8 cellular contexts compared by ENCODE assay signal in the genomic region with DNA sequence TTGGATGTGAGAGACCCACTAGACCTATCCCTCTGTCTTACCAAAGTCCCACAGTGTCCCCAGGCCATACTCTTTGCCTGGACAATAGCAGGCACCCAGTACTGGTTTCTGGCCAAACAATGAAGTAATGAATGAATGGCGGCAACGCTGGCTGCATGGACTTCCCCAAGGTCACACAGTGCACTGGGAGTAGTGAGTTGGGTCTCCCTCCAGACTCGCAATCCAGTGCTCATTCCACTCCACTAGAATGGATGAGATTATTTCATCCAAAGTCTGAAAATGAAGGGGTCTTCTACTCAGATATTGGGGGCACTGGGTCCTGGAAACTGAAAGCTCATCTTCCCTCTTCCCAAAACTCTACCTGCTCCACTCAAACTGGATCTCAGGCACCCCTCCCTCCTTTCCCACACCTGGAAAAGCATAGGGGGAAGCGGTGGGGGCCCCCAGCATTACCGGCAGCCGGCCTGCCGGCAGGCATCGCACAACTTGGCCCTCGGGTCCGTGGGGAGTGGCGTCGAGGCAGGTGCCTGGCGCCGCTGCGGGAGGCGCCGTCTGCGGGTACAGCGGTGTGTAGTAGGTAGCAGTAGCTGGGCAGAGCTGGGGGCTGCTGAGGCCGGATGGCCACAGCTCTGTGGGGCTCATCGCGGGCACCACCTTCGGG. TPM values are rescaled to one million over a fixed set of nuclear protein-coding genes. Genes with fewer than 3 reads are reported as not detected.
A peak's percentile ranks its signal among the peaks of the same experiment; 100 is the strongest.
DNase-seq lines count a peak whose midpoint lies in the region; ATAC-seq and TF ChIP-seq lines count a peak whose summit lies in the region.

No MANE protein-coding gene starts in this region.

- H3K4me3 Mint-ChIP-seq in osteocyte (ENCODE audit: unreplicated experiment), result peak overlapping the region; percentile 47

- peaks cover 12% of the 10 kb centered on the region for H3K4me1 ChIP-seq in NT2/D1 (ENCODE audit: insufficient read depth, insufficient read length)
- peaks cover 76 to 81% of the 10 kb centered on the region in 2 donors for H3K4me1 ChIP-seq in duodenal mucosa (ENCODE audit: control insufficient read depth in 1 of 2, insufficient read depth in 2 of 2, low read length in 2 of 2)
- H3K4me1 ChIP-seq in foreskin keratinocyte, result peaks cover 3% of the 10 kb centered on the region

- TF ChIP-seq CTCF in osteocyte (IDR thresholded peaks at IDR 0.05), result no peak
- TF ChIP-seq CTCF in foreskin keratinocyte (conservative IDR thresholded peaks at IDR 0.05), result no peak

- peaks cover 45% of the 10 kb centered on the region for H3K4me1 Mint-ChIP-seq in osteocyte (ENCODE audit: unreplicated experiment)

- H3K9me3 ChIP-seq in NT2/D1 (ENCODE audit: insufficient read depth, low read length) (no peaks in the 10 kb centered on the region), duodenal mucosa (ENCODE audit: control insufficient read depth in 1 of 2, low read length in 2 of 2) (no peaks in the 10 kb centered on the region)

- H3K27me3 ChIP-seq in NT2/D1 (ENCODE audit: insufficient read depth, insufficient read length), result peaks cover 19% of the 10 kb centered on the region
- H3K27me3 ChIP-seq in duodenal mucosa (ENCODE audit: control insufficient read depth in 1 of 2, insufficient read depth in 2 of 2, low read length in 2 of 2), result no peaks in the 10 kb centered on the region
- peaks cover 19% of the 10 kb centered on the region for H3K27me3 ChIP-seq in foreskin keratinocyte

- no peaks in the 10 kb centered on the region for H3K27me3 Mint-ChIP-seq in osteocyte (ENCODE audit: unreplicated experiment)

- H3K27ac ChIP-seq in duodenal mucosa (ENCODE audit: low read depth, low read length) (peak overlapping the region; percentile 46), foreskin keratinocyte (no peak overlapping the region)

- H3K27ac Mint-ChIP-seq in osteocyte (ENCODE audit: unreplicated experiment), result no peak overlapping the region

- H3K9ac ChIP-seq in NT2/D1 (ENCODE audit: insufficient read length, low read depth) (peak overlapping the region; percentile 86), duodenal mucosa (ENCODE audit: low read depth in 1 of 2, low read length in 2 of 2) (peak overlapping the region; percentile 58 to 75)

- ATAC-seq in GM18505 (IDR thresholded peaks at IDR 0.05; ENCODE audit: unreplicated experiment) (no peak), foreskin keratinocyte (no peak), GM21619 (IDR thresholded peaks at IDR 0.05; ENCODE audit: unreplicated experiment) (no peak)

- peak; percentile 63 for DNase-seq in NCI-H345 (lab: John Stamatoyannopoulos, UW)
- no peak for DNase-seq in NCI-H345 treated with DMSO at 0.1 percent for 48 hours (lab: John Stamatoyannopoulos, UW; ENCODE audit: unreplicated experiment)
- DNase-seq in NT2/D1 (ENCODE audit: low read depth, low spot score), result no peak
- no peak for DNase-seq in osteocyte (ENCODE audit: extremely low spot score, unreplicated experiment)
- DNase-seq in foreskin keratinocyte, result no peak

- H3K36me3 ChIP-seq in NT2/D1 (ENCODE audit: insufficient read depth, insufficient read length, low read length) (no peaks in the 10 kb centered on the region), duodenal mucosa (ENCODE audit: control insufficient read depth in 1 of 2, insufficient read depth in 2 of 2, low read length in 2 of 2) (no peaks in the 10 kb centered on the region)

- no peaks in the 10 kb centered on the region for H3K9me3 Mint-ChIP-seq in osteocyte (ENCODE audit: unreplicated experiment)

- H3K4me3 ChIP-seq in NT2/D1 (ENCODE audit: insufficient read length, low read depth) (peak overlapping the region; percentile 60), duodenal mucosa (ENCODE audit: low read depth in 1 of 2, low read length in 2 of 2) (peak overlapping the region; percentile 69 to 74)

- H3K36me3 Mint-ChIP-seq in osteocyte (ENCODE audit: unreplicated experiment), result no peaks in the 10 kb centered on the region

- no peak for TF ChIP-seq POLR2A in GM18505 (IDR thresholded peaks at IDR 0.05; ENCODE audit: borderline replicate concordance, extremely low read depth, insufficient read depth, insufficient read length)

RNA-seq across cellular contexts. Expression of a gene that starts 0.8 kb away (rescaled TPM):
- total RNA-seq in osteocyte (1.3 TPM in 2 replicates), foreskin keratinocyte (0.95 and 1.2 TPM in 2 replicates)
- 0.37 and 0.45 TPM in 2 replicates for polyA plus RNA-seq in foreskin keratinocyte

RNA-seq across cellular contexts. Expression of a gene that starts 29.1 kb away (rescaled TPM):
- total RNA-seq in osteocyte (73.5 and 86.9 TPM in 2 replicates), foreskin keratinocyte (7.8 and 13.0 TPM in 2 replicates)
- polyA plus RNA-seq in foreskin keratinocyte, result 10.2 and 17.0 TPM in 2 replicates

RNA-seq across cellular contexts. Expression of a gene that starts 46.2 kb away (rescaled TPM):
- 24.9 and 31.1 TPM in 2 replicates for total RNA-seq in osteocyte
- total RNA-seq in foreskin keratinocyte, result 8.8 and 10.6 TPM in 2 replicates
- polyA plus RNA-seq in foreskin keratinocyte, result 5.1 and 6.5 TPM in 2 replicates
